ENCODE assay signal across 17 cellular contexts in the genomic region with DNA sequence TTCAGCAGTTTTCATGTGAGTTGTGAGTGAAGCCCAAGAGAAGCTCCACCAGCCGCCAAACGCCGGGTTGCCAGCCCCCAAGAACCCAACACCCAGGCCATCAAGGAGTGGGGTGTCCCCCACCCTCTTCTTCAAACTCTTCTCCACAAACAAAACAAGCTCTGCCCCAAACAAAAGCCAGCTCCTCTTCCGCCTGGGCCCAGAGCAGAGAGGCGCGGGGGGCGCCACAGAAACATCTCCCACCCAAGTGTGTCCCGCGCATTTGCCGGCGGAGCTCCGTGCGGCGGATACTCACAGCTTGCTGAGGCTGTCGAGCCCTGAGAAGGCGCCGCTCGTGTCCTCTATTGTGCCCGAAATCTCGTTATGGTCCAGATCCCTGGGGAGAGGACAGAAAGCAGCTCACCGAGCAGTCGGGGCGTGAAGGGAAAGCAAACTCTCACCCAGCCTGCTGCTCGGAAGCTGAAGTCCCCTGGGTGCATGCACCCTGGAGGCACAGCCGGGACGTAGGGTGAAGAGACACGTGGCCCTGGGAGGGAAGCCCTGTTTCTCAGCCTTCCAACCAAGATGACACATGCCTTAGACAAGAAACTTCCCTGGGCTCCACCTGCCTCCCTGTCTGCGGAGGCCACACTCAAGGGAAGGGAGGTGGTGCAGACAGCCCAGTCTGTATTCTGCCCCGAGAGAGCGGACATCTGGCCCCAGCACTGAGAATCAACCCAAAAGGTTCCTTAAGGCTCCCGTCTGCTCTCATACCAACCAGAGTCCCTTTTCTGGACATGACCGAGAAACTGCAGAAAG.
DNase-seq lines count a peak whose midpoint lies in the region; ATAC-seq, FAIRE-seq and TF ChIP-seq lines count a peak whose summit lies in the region.
"Had no signal": no experiment of that assay in that cellular context is flagged by ENCODE, and none has a peak within 500 bp of the region (broad histone marks: within the 10 kb centered on the region; RNA-seq: fewer than 3 reads in every experiment).

No MANE protein-coding gene starts in this region.

- FAIRE-seq in K562 (lab: Jason Lieb, UNC): no peak

- TF ChIP-seq CTCF in GM23338 (conservative IDR thresholded peaks at IDR 0.05; ENCODE audit: low read depth in 2 of 2) (no peak), K562 (IDR thresholded peaks at IDR 0.05 in 2 of 3, conservative IDR thresholded peaks at IDR 0.05 in 1 of 3; ENCODE audit: insufficient read depth in 2 of 3, low read depth in 1 of 3, low read length in 3 of 3) (no peak), stomach (IDR thresholded peaks at IDR 0.05) (no peak)

- H3K4me1 ChIP-seq in GM23338 (ENCODE audit: insufficient read depth) (peaks cover 26% of the 10 kb centered on the region), K562 (replicated peaks in 1 of 2; ENCODE audit: control insufficient read depth in 2 of 2, insufficient read depth in 2 of 2, low read length in 2 of 2) (no peaks in the 10 kb centered on the region), muscle layer of colon (ENCODE audit: insufficient read depth, low read length) (peaks cover 100% of the 10 kb centered on the region), stomach (peaks cover 53 to 94% (median 77%) of the 10 kb centered on the region in 4 donors)
- H3K4me1 ChIP-seq: lower lobe of right lung had no signal

- in situ Hi-C loops in K562 (cut with MboI): loop anchor here (10.0 kb wide), 1 partner anchor 420 kb away; no protein-coding TSS in a partner anchor

- no peaks in the 10 kb centered on the region; the same call in 2 of the 3 replicates for H3K9me3 Mint-ChIP-seq in GM23338
- H3K9me3 Mint-ChIP-seq: IgD-negative memory B cell had no signal

- no peaks in the 10 kb centered on the region for H3K27me3 ChIP-seq in GM23338 (ENCODE audit: insufficient read depth)
- H3K27me3 ChIP-seq in K562 (ENCODE audit: control insufficient read depth in 2 of 2, insufficient read depth in 2 of 2, low read length in 2 of 2): peaks cover 0 to 14% of the 10 kb centered on the region in 2 experiments; a peak in 2 of 5 replicates
- no peaks in the 10 kb centered on the region for H3K27me3 ChIP-seq in muscle layer of colon (ENCODE audit: control insufficient read depth in 1 of 2, insufficient read depth in 2 of 2, low read length in 2 of 2)
- no peaks in the 10 kb centered on the region for H3K27me3 ChIP-seq in stomach

- peaks cover 6% of the 10 kb centered on the region for H3K27me3 Mint-ChIP-seq in GM23338 (ENCODE audit: insufficient read depth, low read depth, poor library complexity)
- H3K27me3 Mint-ChIP-seq: IgD-negative memory B cell had no signal

- POLR2A ChIA-PET in K562 (lab: Yijun Ruan, JAX): no interaction called here

- H3K27ac Mint-ChIP-seq in GM23338: peak overlapping the region; percentile 77
- H3K27ac Mint-ChIP-seq: IgD-negative memory B cell had no signal

- TF ChIP-seq EP300 in K562 (IDR thresholded peaks at IDR 0.05; ENCODE audit: low read length) (no peak), stomach (IDR thresholded peaks at IDR 0.05) (no peak)

- H3K4me3 Mint-ChIP-seq in GM23338: no peak overlapping the region
- H3K4me3 Mint-ChIP-seq: IgD-negative memory B cell had no signal

- H3K4me1 Mint-ChIP-seq in GM23338: peaks cover 62% of the 10 kb centered on the region

- no TSS peak for BruUV-seq in K562 (replicated peaks; lab: Mats Ljungman, UMichigan)

- H3K36me3 ChIP-seq in GM23338 (ENCODE audit: insufficient read depth) (peaks cover 28% of the 10 kb centered on the region), K562 (ENCODE audit: control insufficient read depth, insufficient read depth, low read length) (no peaks in the 10 kb centered on the region), muscle layer of colon (ENCODE audit: insufficient read depth, low read length) (peaks cover 53% of the 10 kb centered on the region), stomach (peaks cover 45 to 96% (median 85%) of the 10 kb centered on the region in 4 donors)

- intact Hi-C loops in K562 (cut with micrococcal nuclease): no loop called here
- intact Hi-C loops in stomach (cut with DNase I; ENCODE audit: low total_unique reads): loop anchor here (5.0 to 10.0 kb wide), 2 partner anchors 100 to 412 kb away; partner anchors contain the start of gene LRIG1
- intact Hi-C loops in posterior cingulate gyrus (cut with DNase I): loop anchor here (5.0 kb wide), 1 partner anchor 412 kb away; no protein-coding TSS in a partner anchor

- H3K9ac ChIP-seq in K562 (ENCODE audit: insufficient read depth in 1 of 2, low read depth in 2 of 2, low read length in 2 of 2) (no peak overlapping the region), muscle layer of colon (ENCODE audit: low read length) (no peak overlapping the region)

- CTCF ChIA-PET in K562 (lab: Yijun Ruan, JAX; ENCODE audit: low intra/inter-chr PET ratio): no interaction called here

- H4K20me1 ChIP-seq in GM23338 (replicated peaks; ENCODE audit: insufficient read depth) (peaks cover 26% of the 10 kb centered on the region; the same call in 1 of the 2 replicates), K562 (replicated peaks; ENCODE audit: control insufficient read depth, insufficient read depth, low read length) (no peaks in the 10 kb centered on the region)

- H3K9me1 ChIP-seq in K562 (ENCODE audit: control insufficient read depth, insufficient read depth, low read length): no peaks in the 10 kb centered on the region

- H3K9me3 ChIP-seq in K562 (replicated peaks; ENCODE audit: control insufficient read depth, insufficient read depth, low read depth, low read length) (no peaks in the 10 kb centered on the region), muscle layer of colon (ENCODE audit: low read length) (no peaks in the 10 kb centered on the region), stomach (no peaks in the 10 kb centered on the region)
- H3K9me3 ChIP-seq: lower lobe of right lung had no signal

- no peaks in the 10 kb centered on the region; the same call in 1 of the 2 replicates for H3K9me2 ChIP-seq in GM23338 (ENCODE audit: insufficient read depth)

- H3K27ac ChIP-seq in GM23338 (ENCODE audit: low read depth) (no peak overlapping the region), K562 (ENCODE audit: extremely low read depth, low read depth, low read length) (no peak overlapping the region), muscle layer of colon (ENCODE audit: low read depth, low read length) (peak overlapping the region; percentile 89), stomach (peak overlapping the region in 4 of 5 donors; percentile 53 to 83 (median 68))
- H3K27ac ChIP-seq: lower lobe of right lung, VCaP had no signal

- no peak for ATAC-seq in GM23338
- ATAC-seq in K562: no peak
- ATAC-seq: lower lobe of right lung had no signal

- no peak overlapping the region for H2AFZ ChIP-seq in GM23338
- H2AFZ ChIP-seq in K562 (ENCODE audit: low read depth, low read length): 0 out of 2 replicates have a peak overlapping the region, but pooled peaks have one; percentile 24

- H3F3A ChIP-seq in GM23338 (replicated peaks; ENCODE audit: low read depth): 0 out of 2 replicates have a peak, but pooled peaks cover 4% of the 10 kb centered on the region

- peaks cover 43% of the 10 kb centered on the region for H3K79me2 ChIP-seq in GM23338 (replicated peaks; ENCODE audit: insufficient read depth)
- H3K79me2 ChIP-seq in K562 (ENCODE audit: control insufficient read depth, insufficient read depth, low read length): no peaks in the 10 kb centered on the region

- H3K36me3 Mint-ChIP-seq in GM23338 (ENCODE audit: low read depth): peaks cover 97% of the 10 kb centered on the region

- TF ChIP-seq POLR2A in K562 (conservative IDR thresholded peaks at IDR 0.05) (no peak), stomach (IDR thresholded peaks at IDR 0.05) (no peak)

- no peak overlapping the region for H3K4me3 ChIP-seq in GM23338
- H3K4me3 ChIP-seq in K562: no peak overlapping the region
- H3K4me3 ChIP-seq in muscle layer of colon (ENCODE audit: low read depth in 1 of 2, low read length in 2 of 2): no peak overlapping the region
- no peak overlapping the region for H3K4me3 ChIP-seq in stomach
- H3K4me3 ChIP-seq: lower lobe of right lung had no signal

- no peak overlapping the region for H3K4me2 ChIP-seq in GM23338
- H3K4me2 ChIP-seq in K562 (ENCODE audit: insufficient read depth, low read length): no peak overlapping the region

- no peak for DNase-seq in GM23338 (ENCODE audit: low spot score)
- no peak for DNase-seq in K562 (ENCODE audit: extremely low read depth in 1 of 4, low spot score in 3 of 4)
- DNase-seq in stomach: no peak
- no peak for DNase-seq in HuH-7.5 (ENCODE audit: low spot score)
- no peak for DNase-seq in stimulated activated naive CD4-positive, alpha-beta T cell (lab: John Stamatoyannopoulos, UW)
- DNase-seq in posterior cingulate gyrus: no peak
- no peak for DNase-seq in H4 (ENCODE audit: low spot score)
- DNase-seq: activated CD4-positive, alpha-beta T cell treated with anti-CD3 and anti-CD28 coated beads, Interleukin-2, amount 50 U/mL, for 48 hours; activated naive CD4-positive, alpha-beta T cell treated with anti-CD3 and anti-CD28 coated beads, Interleukin-2, amount 50 U/mL, for 16 hours; lower lobe of right lung; MV-4-11; NCI-H187; SHP77 treated with DMSO at 0.1 percent for 48 hours; stimulated activated CD4-positive, alpha-beta T cell treated with anti-CD3 and anti-CD28 coated beads, Interleukin-12 subunit alpha, Interleukin-12 subunit beta, amount 100 ng/mL, for 4 hours had no signal

- no peak for TF ChIP-seq RAD21 in K562 (CRISPR knock-in tag; conservative IDR thresholded peaks at IDR 0.05 in 1 of 2, IDR thresholded peaks at IDR 0.05 in 1 of 2)

- WGBS in K562 (ENCODE audit: insufficient coverage, low coverage, missing lambda C conversion rate): 49% methylated on average over 14 of the region's 32 CpGs
- WGBS in stomach, 5 donors: 91 to 94% (median 92%) methylated on average over 27 to 32 of the region's 32 CpGs

TF ChIP-seq in GM23338, 12 proteins besides CTCF, POLR2A, EP300 and RAD21 (continues in another document):
- TF ChIP-seq STAT1 (IDR thresholded peaks at IDR 0.05; ENCODE audit: unreplicated experiment) (no peak), EZH2phosphoT487 (IDR thresholded peaks at IDR 0.05; ENCODE audit: unreplicated experiment) (no peak), JUNB (IDR thresholded peaks at IDR 0.05; ENCODE audit: unreplicated experiment) (no peak), NANOG (IDR thresholded peaks at IDR 0.05; ENCODE audit: borderline replicate concordance) (no peak), ZNF114 (CRISPR knock-in tag; IDR thresholded peaks at IDR 0.05) (no peak), POLR2AphosphoS5 (IDR thresholded peaks at IDR 0.05; ENCODE audit: low read depth) (no peak; the same call in 1 of the 2 replicates)

TF ChIP-seq in K562, 482 proteins besides CTCF, POLR2A, EP300 and RAD21 (continues in another document):
- no peak for TF ChIP-seq NELFE (IDR thresholded peaks at IDR 0.05; ENCODE audit: insufficient read depth, insufficient read length)
- no peak for TF ChIP-seq KLF1 (tag; IDR thresholded peaks at IDR 0.05)
- TF ChIP-seq BRD4 (IDR thresholded peaks at IDR 0.05): no peak
- no peak for TF ChIP-seq YY1 (IDR thresholded peaks at IDR 0.05; ENCODE audit: borderline replicate concordance in 1 of 3, control insufficient read depth in 1 of 3, extremely low read depth in 1 of 3, insufficient read depth in 3 of 3, insufficient read length in 1 of 3, insufficient replicate concordance in 2 of 3, low read depth in 1 of 3, low read length in 2 of 3)
- TF ChIP-seq NR2C2 (CRISPR knock-in tag; IDR thresholded peaks at IDR 0.05): no peak
- TF ChIP-seq NR2C2 (tag; IDR thresholded peaks at IDR 0.05): no peak
- no peak for TF ChIP-seq DMBX1 (CRISPR knock-in tag; IDR thresholded peaks at IDR 0.05; ENCODE audit: borderline replicate concordance)

Comparison
In these comparisons a context has a peak if more than half of its experiments do, and no peak if none do; other contexts are left out.
1. H3K27ac ChIP-seq: peak in muscle layer of colon (single experiment) and stomach (4 of 5); none in GM23338 (single experiment) and K562 (single experiment).